ENCODE assay signal across 8 cellular contexts in genomic region chr17:1109606-1110523, GRCh38.
DNase-seq lines count a peak whose midpoint lies in the region; FAIRE-seq lines count a peak whose summit lies in the region.

No MANE protein-coding gene starts in this region.

- no peaks in the 10 kb centered on the region for H3K9me3 Mint-ChIP-seq in T-helper 1 cell treated with Interleukin-12 subunit alpha and Interleukin-12 subunit beta and Interleukin-4 antibody, amounts not matched to agents 30 μg/mL and 1 μg/mL, for 36 hours
- no peaks in the 10 kb centered on the region for H3K9me3 Mint-ChIP-seq in activated naive CD8-positive, alpha-beta T cell (ENCODE audit: low read depth)

- no peak overlapping the region for H3K9ac ChIP-seq in iPS-18a (ENCODE audit: low read length)

- H3K36me3 Mint-ChIP-seq in T-helper 1 cell treated with Interleukin-12 subunit alpha and Interleukin-12 subunit beta and Interleukin-4 antibody, amounts not matched to agents 30 μg/mL and 1 μg/mL, for 36 hours (ENCODE audit: low read depth): peaks cover 4% of the 10 kb centered on the region
- no peaks in the 10 kb centered on the region for H3K36me3 Mint-ChIP-seq in activated naive CD8-positive, alpha-beta T cell

- H3K36me3 ChIP-seq in MG63: no peaks in the 10 kb centered on the region
- no peaks in the 10 kb centered on the region for H3K36me3 ChIP-seq in iPS-18a (ENCODE audit: control insufficient read depth, low read depth, low read length)
- no peaks in the 10 kb centered on the region for H3K36me3 ChIP-seq in small intestine (ENCODE audit: control insufficient read depth in 2 of 2, insufficient read depth in 2 of 2, low read length in 2 of 2)

- H3K4me3 Mint-ChIP-seq in T-helper 1 cell treated with Interleukin-12 subunit alpha and Interleukin-12 subunit beta and Interleukin-4 antibody, amounts not matched to agents 30 μg/mL and 1 μg/mL, for 36 hours: peak overlapping the region; percentile 80
- peak overlapping the region; percentile 74 for H3K4me3 Mint-ChIP-seq in activated naive CD8-positive, alpha-beta T cell

- H3K4me3 ChIP-seq in MG63 (peak overlapping the region; percentile 60), iPS-18a (ENCODE audit: low read length) (peak overlapping the region; percentile 41), small intestine (ENCODE audit: low read depth in 1 of 2, low read length in 2 of 2) (peak overlapping the region; percentile 89 to 91)

- H3K9me3 ChIP-seq in MG63 (no peaks in the 10 kb centered on the region), iPS-18a (ENCODE audit: control insufficient read depth, low read depth, low read length) (no peaks in the 10 kb centered on the region), small intestine (ENCODE audit: control insufficient read depth, low read depth) (no peaks in the 10 kb centered on the region)

- H3K27me3 Mint-ChIP-seq in T-helper 1 cell treated with Interleukin-12 subunit alpha and Interleukin-12 subunit beta and Interleukin-4 antibody, amounts not matched to agents 30 μg/mL and 1 μg/mL, for 36 hours (ENCODE audit: low read depth): no peaks in the 10 kb centered on the region
- no peaks in the 10 kb centered on the region for H3K27me3 Mint-ChIP-seq in activated naive CD8-positive, alpha-beta T cell

- no peak for FAIRE-seq in small intestine (lab: Jason Lieb, UNC)

- H3K4me1 ChIP-seq in iPS-18a (ENCODE audit: control insufficient read depth, low read depth, low read length): peaks cover 11% of the 10 kb centered on the region
- peaks cover 19 to 21% of the 10 kb centered on the region in 2 donors for H3K4me1 ChIP-seq in small intestine (ENCODE audit: control insufficient read depth in 2 of 2, insufficient read depth in 1 of 2, low read depth in 1 of 2, low read length in 1 of 2)

- DNase-seq in T-helper 1 cell (no peak), MG63 (peak; percentile 33), small intestine (peak; percentile 98), NCI-H1436 treated with DMSO at 0.1 percent for 48 hours (lab: John Stamatoyannopoulos, UW) (no peak), AG20443 (ENCODE audit: low spot score) (no peak)

- H3K27ac ChIP-seq in iPS-18a (ENCODE audit: low read length): no peak overlapping the region
- H3K27ac ChIP-seq in small intestine (ENCODE audit: low read depth in 1 of 2, low read length in 1 of 2): peak overlapping the region; percentile 92 to 94

- peaks cover 41% of the 10 kb centered on the region for H3K4me1 Mint-ChIP-seq in T-helper 1 cell treated with Interleukin-12 subunit alpha and Interleukin-12 subunit beta and Interleukin-4 antibody, amounts not matched to agents 30 μg/mL and 1 μg/mL, for 36 hours (ENCODE audit: low read depth)
- peaks cover 41% of the 10 kb centered on the region for H3K4me1 Mint-ChIP-seq in activated naive CD8-positive, alpha-beta T cell (ENCODE audit: low read depth)

- peak overlapping the region; percentile 83 for H3K27ac Mint-ChIP-seq in T-helper 1 cell treated with Interleukin-12 subunit alpha and Interleukin-12 subunit beta and Interleukin-4 antibody, amounts not matched to agents 30 μg/mL and 1 μg/mL, for 36 hours
- peak overlapping the region; percentile 28 for H3K27ac Mint-ChIP-seq in activated naive CD8-positive, alpha-beta T cell

- 3 to 15% (median 14%) methylated on average over 16 to 33 of the region's 33 CpGs for WGBS in small intestine, 3 donors

- H3K27me3 ChIP-seq in MG63 (no peaks in the 10 kb centered on the region), iPS-18a (ENCODE audit: control insufficient read depth, insufficient read depth, low read length) (peaks cover 12% of the 10 kb centered on the region), small intestine (ENCODE audit: control insufficient read depth in 2 of 2, insufficient read depth in 2 of 2, low read length in 2 of 2) (no peaks in the 10 kb centered on the region)

Comparison
In these comparisons a context has a peak if more than half of its experiments do, and no peak if none do; other contexts are left out.
1. DNase-seq: peak in MG63 (single experiment) and small intestine (single experiment); none in T-helper 1 cell (0 of 5), NCI-H1436 treated with DMSO at 0.1 percent for 48 hours (single experiment) and AG20443 (single experiment).
2. Peak in every context shown above with its lines, with median percentiles within 50 percentile points of each other: H3K4me3 ChIP-seq.